In genomic region chr5:1884638-1885475, GRCh38 we compare ENCODE assay signal across 1 cellular context.
TF ChIP-seq lines count a peak whose summit lies in the region.

No MANE protein-coding gene starts in this region.

TF ChIP-seq in HCT116, 20 proteins besides CTCF, POLR2A, EP300 and RAD21 (continued from another document):
- no peak for TF ChIP-seq REST (IDR thresholded peaks at IDR 0.05; ENCODE audit: low read depth)
